ENCODE assay signal across 9 cellular contexts in genomic region chr16:9095171-9095570, GRCh38. TPM values are rescaled to one million over a fixed set of nuclear protein-coding genes. Genes with fewer than 3 reads are reported as not detected.
DNase-seq lines count a peak whose midpoint lies in the region; ATAC-seq, FAIRE-seq and TF ChIP-seq lines count a peak whose summit lies in the region.
"Had no signal": no experiment of that assay in that cellular context is flagged by ENCODE, and none has a peak within 500 bp of the region (broad histone marks: within the 10 kb centered on the region; RNA-seq: fewer than 3 reads in every experiment).

No MANE protein-coding gene starts in this region.

- TF ChIP-seq EP300 in gastroesophageal sphincter (IDR thresholded peaks at IDR 0.05), result no peak

- no peak overlapping the region for H2BK15ac ChIP-seq in IMR-90 (ENCODE audit: low read depth, low read length)

- no peak overlapping the region for H4K5ac ChIP-seq in IMR-90 (ENCODE audit: low read depth, low read length)

- peak overlapping the region; percentile 95 to 99 for H3K27ac Mint-ChIP-seq in natural killer cell

- H3K4me3 ChIP-seq in BE2C (ENCODE audit: low read depth, low read length) (peak overlapping the region; percentile 97; the same call in 1 of the 2 replicates), IMR-90 (ENCODE audit: insufficient read depth, low read depth, low read length) (no peak overlapping the region), choroid plexus epithelial cell (ENCODE audit: low read depth, low read length) (peak overlapping the region; percentile 94), gastroesophageal sphincter (peak overlapping the region in 1 of 2 donors; percentile 91)

- no peak overlapping the region for H3K4ac ChIP-seq in IMR-90 (ENCODE audit: low read depth, low read length)

- peaks cover 26% of the 10 kb centered on the region for H3K9me1 ChIP-seq in IMR-90 (ENCODE audit: insufficient read depth, low read length)

- H3K36me3 ChIP-seq in BE2C, result peaks cover 64% of the 10 kb centered on the region
- H3K36me3 ChIP-seq in IMR-90 (ENCODE audit: control insufficient read depth, insufficient read depth, low read length), result peaks cover 32% of the 10 kb centered on the region
- peaks cover 0 to 17% of the 10 kb centered on the region in 2 donors for H3K36me3 ChIP-seq in gastroesophageal sphincter

- no peak overlapping the region for H2AFZ ChIP-seq in IMR-90 (replicated peaks; ENCODE audit: low read length, poor library complexity)

- H4K8ac ChIP-seq in IMR-90 (ENCODE audit: low read depth in 2 of 2, low read length in 2 of 2), result no peak overlapping the region

- H2AK5ac ChIP-seq in IMR-90 (ENCODE audit: low read depth, low read length), result no peak overlapping the region

- H3K27me3 ChIP-seq in BE2C, result no peaks in the 10 kb centered on the region
- H3K27me3 ChIP-seq in IMR-90 (ENCODE audit: control insufficient read depth, insufficient read depth, low read length), result no peaks in the 10 kb centered on the region
- H3K27me3 ChIP-seq in gastroesophageal sphincter, result no peaks in the 10 kb centered on the region
- H3K27me3 ChIP-seq: SJSA1 had no signal

- TF ChIP-seq RAD21 in IMR-90 (IDR thresholded peaks at IDR 0.05; ENCODE audit: low read length), result no peak

- H4K20me1 ChIP-seq in IMR-90 (ENCODE audit: insufficient read depth, low read length), result peaks cover 78% of the 10 kb centered on the region

- no TSS peak for BruUV-seq in IMR-90 (replicated peaks; lab: Mats Ljungman, UMichigan)

- ATAC-seq in IMR-90 (ENCODE audit: low read depth) (no peak), natural killer cell (no peak), GM19397 (IDR thresholded peaks at IDR 0.05; ENCODE audit: unreplicated experiment) (no peak), gastroesophageal sphincter (no peak)

- no peaks in the 10 kb centered on the region for H3K9me3 Mint-ChIP-seq in natural killer cell

- H3K23ac ChIP-seq in IMR-90 (ENCODE audit: low read depth, low read length), result peak overlapping the region; percentile 59; the same call in 1 of the 2 replicates

- H3K56ac ChIP-seq in IMR-90 (ENCODE audit: extremely low read depth, insufficient read depth, low read length), result no peak overlapping the region

- WGBS in IMR-90 (ENCODE audit: extremely low coverage in 2 of 2, insufficient read length in 1 of 2), 2 experiments, result no CpG with 5 or more reads among the region's 1 CpG
- 7% methylated on average over 1 of the region's 1 CpG for WGBS in gastroesophageal sphincter (ENCODE audit: low coverage in 1 of 2), 2 donors

- no peak overlapping the region for H3K9ac ChIP-seq in IMR-90 (ENCODE audit: low read depth, low read length)

- TF ChIP-seq POLR2A in IMR-90 (IDR thresholded peaks at IDR 0.05; ENCODE audit: low read depth, low read length) (no peak), GM12891 (IDR thresholded peaks at IDR 0.05; ENCODE audit: low read depth, low read length) (no peak), gastroesophageal sphincter (IDR thresholded peaks at IDR 0.05) (no peak)

- FAIRE-seq in GM12891 (lab: Jason Lieb, UNC), result no peak

- POLR2A ChIA-PET in IMR-90 (lab: Charles Lee; ENCODE audit: unreplicated experiment), result no interaction called here

- H3K27me3 Mint-ChIP-seq in natural killer cell (ENCODE audit: low read depth in 2 of 2), result no peaks in the 10 kb centered on the region

- no peak for DNase-seq in BE2C
- DNase-seq in IMR-90, result no peak
- DNase-seq in choroid plexus epithelial cell (ENCODE audit: low read depth), result no peak
- DNase-seq in natural killer cell, result no peak
- DNase-seq in GM12891 (ENCODE audit: insufficient read length, low spot score), result no peak
- DNase-seq in substantia nigra (lab: John Stamatoyannopoulos, UW), result no peak

- dilution Hi-C loops in IMR-90 (cut with HindIII; ENCODE audit: low sequenced_read_pairs, unreplicated experiment), result no loop called here

- H3K4me1 ChIP-seq in BE2C (0 out of 2 replicates have a peak, but pooled peaks cover 3% of the 10 kb centered on the region), IMR-90 (ENCODE audit: control insufficient read depth, insufficient read depth, low read length) (peaks cover 13% of the 10 kb centered on the region), gastroesophageal sphincter (peaks cover 12 to 82% (median 48%) of the 10 kb centered on the region in 3 donors)

- no peak overlapping the region for H2AK9ac ChIP-seq in IMR-90 (replicated peaks; ENCODE audit: low read depth, low read length, poor library complexity)

- no peak for TF ChIP-seq CTCF in BE2C (IDR thresholded peaks at IDR 0.05; ENCODE audit: low read depth, low read length)
- no peak for TF ChIP-seq CTCF in IMR-90 (conservative IDR thresholded peaks at IDR 0.05; ENCODE audit: low read depth, low read length)
- TF ChIP-seq CTCF in choroid plexus epithelial cell (conservative IDR thresholded peaks at IDR 0.05; ENCODE audit: low read depth, low read length), result no peak
- TF ChIP-seq CTCF in natural killer cell (IDR thresholded peaks at IDR 0.05), result no peak
- TF ChIP-seq CTCF in gastroesophageal sphincter (IDR thresholded peaks at IDR 0.05), result no peak

- no peaks in the 10 kb centered on the region for H3K9me3 ChIP-seq in BE2C
- H3K9me3 ChIP-seq in IMR-90 (ENCODE audit: control insufficient read depth, insufficient read depth, low read length), result no peaks in the 10 kb centered on the region
- no peaks in the 10 kb centered on the region for H3K9me3 ChIP-seq in gastroesophageal sphincter
- H3K9me3 ChIP-seq: SJSA1 had no signal

- H3K36me3 Mint-ChIP-seq in natural killer cell, result peaks cover 6% of the 10 kb centered on the region

- intact Hi-C loops in IMR-90 (cut with micrococcal nuclease), result loop anchor here (10.0 kb wide), 1 partner anchor 190 kb away; no protein-coding TSS in a partner anchor
- intact Hi-C loops in natural killer cell (cut with micrococcal nuclease), result no loop called here

- H4K91ac ChIP-seq in IMR-90 (ENCODE audit: insufficient read depth, low read depth, low read length), result no peak overlapping the region

- peaks cover 0 to 33% of the 10 kb centered on the region in 2 experiments; a peak in 2 of 4 replicates for H3K79me1 ChIP-seq in IMR-90 (ENCODE audit: low read depth in 1 of 2, low read length in 2 of 2)

- peak overlapping the region; percentile 84 for H3K4me3 Mint-ChIP-seq in natural killer cell

- in situ Hi-C loops in IMR-90 (cut with MboI; ENCODE audit: low sequenced_read_pairs), result loop anchor here (10.0 kb wide), 1 partner anchor 130 kb away; the partner anchor contains the start of gene USP7

- peaks cover 77 to 82% of the 10 kb centered on the region in 2 donors for H3K4me1 Mint-ChIP-seq in natural killer cell

- H3K14ac ChIP-seq in IMR-90 (replicated peaks; ENCODE audit: low read depth, low read length), result no peak overlapping the region

- H2BK120ac ChIP-seq in IMR-90 (ENCODE audit: low read depth, low read length), result no peak overlapping the region

- no peak overlapping the region for H2BK5ac ChIP-seq in IMR-90 (ENCODE audit: low read depth, low read length, poor library complexity, severe bottlenecking)

- CTCF ChIA-PET in IMR-90 (lab: Yijun Ruan, JAX), result no interaction called here

- H2BK20ac ChIP-seq in IMR-90 (ENCODE audit: low read depth, low read length), result no peak overlapping the region

- H3K27ac ChIP-seq in IMR-90 (ENCODE audit: insufficient read depth, low read length) (no peak overlapping the region), gastroesophageal sphincter (no peak overlapping the region), substantia nigra (ENCODE audit: low read depth, low read length, poor library complexity, severe bottlenecking) (no peak overlapping the region)
- H3K27ac ChIP-seq: SJSA1 had no signal

- peak overlapping the region; percentile 95; the same call in 1 of the 2 replicates for H3K4me2 ChIP-seq in IMR-90 (ENCODE audit: low read depth, low read length)

- no peak overlapping the region for H3K18ac ChIP-seq in IMR-90 (ENCODE audit: low read depth, low read length)

TF ChIP-seq in IMR-90, 13 proteins besides CTCF, POLR2A, EP300 and RAD21:
- TF ChIP-seq ELK1 (IDR thresholded peaks at IDR 0.05; ENCODE audit: borderline replicate concordance, low read depth, low read length) (no peak), FOS (IDR thresholded peaks at IDR 0.05; ENCODE audit: low read depth, low read length) (no peak), MAZ (IDR thresholded peaks at IDR 0.05; ENCODE audit: borderline replicate concordance, low read depth, low read length) (no peak)

TF ChIP-seq in GM12891, 5 proteins besides CTCF, POLR2A, EP300 and RAD21:
- TF ChIP-seq POLR2AphosphoS5 (IDR thresholded peaks at IDR 0.05; ENCODE audit: low read depth, low read length) (no peak), TAF1 (IDR thresholded peaks at IDR 0.05; ENCODE audit: low read depth, low read length) (no peak), POU2F2 (IDR thresholded peaks at IDR 0.05; ENCODE audit: low read depth, low read length) (no peak), PAX5 (IDR thresholded peaks at IDR 0.05; ENCODE audit: insufficient read depth, low read length, severe bottlenecking) (no peak), SPI1 (IDR thresholded peaks at IDR 0.05; ENCODE audit: low read depth, low read length) (no peak)

RNA-seq across cellular contexts. Expression of gene HAPSTR1, which starts 3.7 kb away (rescaled TPM):
- polyA plus RNA-seq in BE2C (2012; ENCODE audit: insufficient read depth, insufficient read length, low read depth), result 34.2 TPM
- total RNA-seq in IMR-90 (2012; rRNA removed) (56.5 and 81.9 TPM in 2 replicates), natural killer cell (100 to 1,000 TPM; 135 to 145 (median 138) TPM), gastroesophageal sphincter (10 to 100 TPM; 58.9 to 78.3 (median 64.7) TPM)
- 18.4 and 22.2 TPM in 2 replicates for polyA plus RNA-seq in IMR-90 (2012; rRNA removed)
- polyA plus RNA-seq in IMR-90 (2012; cell fraction: cytosol; rRNA removed), result 5.9 and 7.3 TPM in 2 replicates
- polyA plus RNA-seq in IMR-90 (2012; cell fraction: nucleus; rRNA removed; ENCODE audit: low replicate concordance), result 5.7 and 23.8 TPM in 2 replicates
- polyA plus RNA-seq in GM12891 (2012; ENCODE audit: low read depth, missing spikeins), result 14.5 TPM
